Comparison of ENCODE assay signal across 23 cellular contexts in genomic region chr9:31848505-31849285, GRCh38.
DNase-seq lines count a peak whose midpoint lies in the region; FAIRE-seq and TF ChIP-seq lines count a peak whose summit lies in the region.
"Had no signal": no experiment of that assay in that cellular context is flagged by ENCODE, and none has a peak within 500 bp of the region (broad histone marks: within the 10 kb centered on the region; RNA-seq: fewer than 3 reads in every experiment).

No MANE protein-coding gene starts in this region.

- H3K4me2 ChIP-seq in PC-9 (peak overlapping the region; percentile 71), H1 (ENCODE audit: insufficient read depth in 1 of 2, low read depth in 2 of 2, low read length in 2 of 2) (no peak overlapping the region)

- BruUV-seq in PC-9 (replicated peaks; lab: Mats Ljungman, UMichigan) = TSS peak; percentile 75

- 91% methylated on average over 18 of the region's 19 CpGs; no CpG with 5 or more reads in 1 of the 2 experiments for WGBS in H1 (ENCODE audit: extremely low coverage in 1 of 2, insufficient coverage in 1 of 2, insufficient read length in 1 of 2, insufficient replicate concordance in 2 of 2, low coverage in 1 of 2, low lambda C conversion rate in 2 of 2, missing lambda C conversion rate in 1 of 2), 2 experiments

- FAIRE-seq in H1 (lab: Jason Lieb, UNC) = no peak

- H3K9me3 ChIP-seq in PC-9 (ENCODE audit: insufficient read depth, low read depth) (no peaks in the 10 kb centered on the region; the same call in 1 of the 2 replicates), H1 (ENCODE audit: insufficient read depth in 2 of 2, low read depth in 1 of 2, low read length in 1 of 2) (no peaks in the 10 kb centered on the region)
- H3K9me3 ChIP-seq: breast epithelium, left lung, upper lobe of left lung had no signal

- no peak overlapping the region for H2AK5ac ChIP-seq in H1 (ENCODE audit: low read depth, low read length)

- intact Hi-C loops in PC-9 (cut with micrococcal nuclease; ENCODE audit: unreplicated experiment) = no loop called here

- no peak overlapping the region for H4K5ac ChIP-seq in H1 (ENCODE audit: insufficient read length, low read depth, low read length)

- H2BK5ac ChIP-seq in H1 (ENCODE audit: low read depth, low read length) = no peak overlapping the region

- H2AFZ ChIP-seq in PC-9 (peak overlapping the region; percentile 99), H1 (ENCODE audit: low read length) (peak overlapping the region; percentile 28; the same call in 1 of the 2 replicates)

- H3K14ac ChIP-seq in H1 (ENCODE audit: insufficient read length) = no peak overlapping the region

- H3K4ac ChIP-seq in H1 (replicated peaks; ENCODE audit: insufficient read length, low read depth, low read length) = no peak overlapping the region

- H2BK20ac ChIP-seq in H1 (ENCODE audit: low read length) = no peak overlapping the region

- no peak overlapping the region for H4K91ac ChIP-seq in H1 (replicated peaks; ENCODE audit: insufficient read length, low read length)

- peak; percentile 78 for DNase-seq in COLO668 (lab: John Stamatoyannopoulos, UW; ENCODE audit: unreplicated experiment)
- peak; percentile 12 for DNase-seq in HuH-7 (ENCODE audit: low spot score)
- peak; percentile 35 to 57 for DNase-seq in PC-9
- DNase-seq in H1 (ENCODE audit: low read depth in 1 of 2, low spot score in 2 of 2) = no peak
- DNase-seq in HUDEP-2 (lab: John Stamatoyannopoulos, UW; ENCODE audit: unreplicated experiment in 76 of 76) = no peak
- DNase-seq in activated CD4-positive, alpha-beta T cell treated with anti-CD3 and anti-CD28 coated beads, Interleukin-2, amount 10 ng/mL, durations not matched to agents 7 days and 5 days = no peak
- no peak for DNase-seq in SHP77 (lab: John Stamatoyannopoulos, UW)
- no peak for DNase-seq in glutamatergic neuron
- DNase-seq: activated CD4-positive, alpha-beta memory T cell treated with anti-CD3 and anti-CD28 coated beads for 36 hours; activated CD8-positive, alpha-beta memory T cell treated with anti-CD3 and anti-CD28 coated beads, Interleukin-2, amount 50 U/mL, for 48 hours; activated naive CD4-positive, alpha-beta T cell treated with anti-CD3 and anti-CD28 coated beads, Interleukin-2, amount 50 U/mL, for 16 hours; amygdala; COR-L47; DND-41; HFFc6; left lung; NCI-H510A; stimulated activated CD4-positive, alpha-beta T cell treated with anti-CD3 and anti-CD28 coated beads, Interleukin-12 subunit alpha, Interleukin-12 subunit beta, amount 100 ng/mL, for 4 hours; stimulated activated CD4-positive, alpha-beta T cell treated with anti-CD3 and anti-CD28 coated beads, Interleukin-4, amount 100 ng/mL, for 1 hour had no signal

- H3K79me2 ChIP-seq in PC-9 (ENCODE audit: low read depth) = peaks cover 16% of the 10 kb centered on the region
- H3K79me2 ChIP-seq in H1 (ENCODE audit: control insufficient read depth in 1 of 2, insufficient read depth in 2 of 2, low read length in 2 of 2) = no peaks in the 10 kb centered on the region

- H3K4me3 Mint-ChIP-seq in activated CD4-positive, alpha-beta T cell treated with anti-CD3 and anti-CD28 coated beads, Interleukin-2, amount 10 ng/mL, durations not matched to agents 7 days and 5 days = no peak overlapping the region
- H3K4me3 Mint-ChIP-seq in glutamatergic neuron (ENCODE audit: unreplicated experiment) = no peak overlapping the region
- H3K4me3 Mint-ChIP-seq: activated CD4-positive, alpha-beta memory T cell treated with anti-CD3 and anti-CD28 coated beads for 36 hours; HFFc6; IgD-negative memory B cell had no signal

- H3K36me3 ChIP-seq in PC-9 (ENCODE audit: low read depth) = no peaks in the 10 kb centered on the region
- no peaks in the 10 kb centered on the region for H3K36me3 ChIP-seq in H1 (ENCODE audit: control insufficient read depth in 2 of 4, insufficient read depth in 4 of 4, low read length in 3 of 4)
- H3K36me3 ChIP-seq: breast epithelium, left lung, upper lobe of left lung had no signal

- H3K9ac ChIP-seq in H1 (replicated peaks in 1 of 4; ENCODE audit: extremely low read depth in 1 of 4, low read depth in 3 of 4, low read length in 3 of 4) = no peak overlapping the region

- no peak overlapping the region for H2BK120ac ChIP-seq in H1 (replicated peaks; ENCODE audit: low read depth, low read length)

- no peak overlapping the region for H3K56ac ChIP-seq in H1 (replicated peaks; ENCODE audit: insufficient read length, low read depth, low read length)

- H3K27me3 Mint-ChIP-seq in activated CD4-positive, alpha-beta T cell treated with anti-CD3 and anti-CD28 coated beads, Interleukin-2, amount 10 ng/mL, durations not matched to agents 7 days and 5 days = no peaks in the 10 kb centered on the region
- H3K27me3 Mint-ChIP-seq in glutamatergic neuron (ENCODE audit: unreplicated experiment) = peaks cover 3% of the 10 kb centered on the region
- H3K27me3 Mint-ChIP-seq: IgD-negative memory B cell, progenitor cell of endocrine pancreas had no signal

- no peak overlapping the region for H4K8ac ChIP-seq in H1 (ENCODE audit: extremely low read depth, insufficient read depth, low read length)

- TF ChIP-seq POLR2A in H1 (IDR thresholded peaks at IDR 0.05; ENCODE audit: control extremely low read depth in 1 of 2, low read depth in 2 of 2, low read length in 2 of 2) = no peak

- no peak overlapping the region for H3K27ac Mint-ChIP-seq in activated CD4-positive, alpha-beta T cell treated with anti-CD3 and anti-CD28 coated beads, Interleukin-2, amount 10 ng/mL, durations not matched to agents 7 days and 5 days
- H3K27ac Mint-ChIP-seq in glutamatergic neuron (ENCODE audit: unreplicated experiment) = no peak overlapping the region
- H3K27ac Mint-ChIP-seq: activated CD4-positive, alpha-beta memory T cell treated with anti-CD3 and anti-CD28 coated beads for 36 hours; HFFc6; IgD-negative memory B cell; progenitor cell of endocrine pancreas had no signal

- no peak overlapping the region for H3K18ac ChIP-seq in H1 (ENCODE audit: extremely low read depth, low read length)

- H3K79me1 ChIP-seq in H1 (ENCODE audit: low read depth, low read length) = no peaks in the 10 kb centered on the region

- H2BK12ac ChIP-seq in H1 (ENCODE audit: low read depth, low read length) = no peak overlapping the region

- no peak overlapping the region for H2BK15ac ChIP-seq in H1 (ENCODE audit: low read length)

- CTCF ChIA-PET in PC-9 (lab: Charles Lee) (no interaction called here), H1 (lab: Charles Lee; ENCODE audit: partially characterized antibody) (interaction anchor here (0.6 kb wide), 1 partner anchor 207 kb away, joined by 3 read pairs; no protein-coding TSS in a partner anchor)
- CTCF ChIA-PET in activated CD4-positive, alpha-beta T cell treated with anti-CD3 and anti-CD28 coated beads, Interleukin-2, amount 10 ng/mL, durations not matched to agents 7 days and 5 days (lab: Charles Lee) = no interaction called here

- H3K27ac ChIP-seq in PC-9 = peak overlapping the region; percentile 46
- H3K27ac ChIP-seq in H1 (ENCODE audit: low read depth, low read length) = no peak overlapping the region
- H3K27ac ChIP-seq: breast epithelium, left lung, upper lobe of left lung had no signal

- H3K4me1 Mint-ChIP-seq in activated CD4-positive, alpha-beta T cell treated with anti-CD3 and anti-CD28 coated beads, Interleukin-2, amount 10 ng/mL, durations not matched to agents 7 days and 5 days = no peaks in the 10 kb centered on the region
- no peaks in the 10 kb centered on the region for H3K4me1 Mint-ChIP-seq in glutamatergic neuron (ENCODE audit: low read depth, unreplicated experiment)
- H3K4me1 Mint-ChIP-seq: IgD-negative memory B cell had no signal

- H3K4me1 ChIP-seq in PC-9 (replicated peaks; ENCODE audit: insufficient read depth) = 0 out of 2 replicates have a peak, but pooled peaks cover 10% of the 10 kb centered on the region
- no peaks in the 10 kb centered on the region for H3K4me1 ChIP-seq in H1 (replicated peaks in 1 of 4; ENCODE audit: control insufficient read depth in 3 of 4, insufficient read depth in 4 of 4, low read length in 3 of 4)
- H3K4me1 ChIP-seq: breast epithelium, left lung, upper lobe of left lung had no signal

- no peaks in the 10 kb centered on the region for H3K9me3 Mint-ChIP-seq in activated CD4-positive, alpha-beta T cell treated with anti-CD3 and anti-CD28 coated beads, Interleukin-2, amount 10 ng/mL, durations not matched to agents 7 days and 5 days
- no peaks in the 10 kb centered on the region for H3K9me3 Mint-ChIP-seq in glutamatergic neuron (ENCODE audit: unreplicated experiment)
- H3K9me3 Mint-ChIP-seq: activated CD4-positive, alpha-beta memory T cell treated with anti-CD3 and anti-CD28 coated beads for 36 hours had no signal

- H3K27me3 ChIP-seq in PC-9 (ENCODE audit: insufficient read depth, low read depth) = no peaks in the 10 kb centered on the region
- H3K27me3 ChIP-seq in H1 (replicated peaks in 1 of 4; ENCODE audit: control insufficient read depth in 3 of 4, extremely low read depth in 1 of 4, insufficient read depth in 3 of 4, low read length in 3 of 4) = no peaks in the 10 kb centered on the region
- H3K27me3 ChIP-seq: breast epithelium, left lung, upper lobe of left lung had no signal

- TF ChIP-seq RAD21 in H1 (IDR thresholded peaks at IDR 0.05 in 1 of 2, conservative IDR thresholded peaks at IDR 0.05 in 1 of 2; ENCODE audit: low read depth in 2 of 2, low read length in 2 of 2) = no peak

- H4K20me1 ChIP-seq in PC-9 (ENCODE audit: insufficient read depth) (no peaks in the 10 kb centered on the region), H1 (replicated peaks in 1 of 2; ENCODE audit: control insufficient read depth in 1 of 2, insufficient read depth in 2 of 2, low read length in 2 of 2) (no peaks in the 10 kb centered on the region)

- POLR2A ChIA-PET in PC-9 (lab: Charles Lee; ENCODE audit: unreplicated experiment) (no interaction called here), H1 (lab: Charles Lee; ENCODE audit: partially characterized antibody) (no interaction called here)
- POLR2A ChIA-PET in activated CD4-positive, alpha-beta T cell treated with anti-CD3 and anti-CD28 coated beads, Interleukin-2, amount 10 ng/mL, durations not matched to agents 7 days and 5 days (lab: Charles Lee) = no interaction called here

- no peak overlapping the region for H3K23ac ChIP-seq in H1 (ENCODE audit: insufficient read length)

- TF ChIP-seq CTCF in PC-9 (conservative IDR thresholded peaks at IDR 0.05) (no peak), H1 (IDR thresholded peaks at IDR 0.05; ENCODE audit: control extremely low read depth in 1 of 3, insufficient read depth in 1 of 3, low read depth in 1 of 3, low read length in 3 of 3) (no peak), glutamatergic neuron (IDR thresholded peaks at IDR 0.05; ENCODE audit: partially characterized antibody, unreplicated experiment) (no peak)

- H3K4me3 ChIP-seq in PC-9 (peak overlapping the region; percentile 80), H1 (ENCODE audit: extremely low read depth in 1 of 4, insufficient read depth in 2 of 4, low read depth in 3 of 4, low read length in 4 of 4) (no peak overlapping the region)
- H3K4me3 ChIP-seq: breast epithelium, left lung, upper lobe of left lung had no signal

- H3K23me2 ChIP-seq in H1 (ENCODE audit: low read depth, low read length) = no peaks in the 10 kb centered on the region

- H3F3A ChIP-seq in PC-9 (ENCODE audit: insufficient read depth, low read depth) = no peaks in the 10 kb centered on the region

- no peaks in the 10 kb centered on the region for H3K9me2 ChIP-seq in PC-9 (ENCODE audit: insufficient read depth)

- no peaks in the 10 kb centered on the region for H3K36me3 Mint-ChIP-seq in activated CD4-positive, alpha-beta T cell treated with anti-CD3 and anti-CD28 coated beads, Interleukin-2, amount 10 ng/mL, durations not matched to agents 7 days and 5 days (ENCODE audit: low read depth)
- no peaks in the 10 kb centered on the region for H3K36me3 Mint-ChIP-seq in glutamatergic neuron (ENCODE audit: unreplicated experiment)
- H3K36me3 Mint-ChIP-seq: activated CD4-positive, alpha-beta memory T cell treated with anti-CD3 and anti-CD28 coated beads for 36 hours; IgD-negative memory B cell had no signal

- TF ChIP-seq EP300 in H1 (IDR thresholded peaks at IDR 0.05; ENCODE audit: borderline replicate concordance in 1 of 2, low read depth in 2 of 2, low read length in 2 of 2) = no peak

Comparison
In these comparisons a context has a peak if more than half of its experiments do, and no peak if none do; other contexts are left out.
1. DNase-seq: peak in COLO668 (single experiment), HuH-7 (single experiment) and PC-9 (2 of 2); none in H1 (0 of 2), HUDEP-2 (0 of 76), activated CD4-positive, alpha-beta T cell treated with anti-CD3 and anti-CD28 coated beads, Interleukin-2, amount 10 ng/mL, durations not matched to agents 7 days and 5 days (single experiment), SHP77 (0 of 2) and glutamatergic neuron (single experiment).